Comparison of ENCODE assay signal across 2 cellular contexts in the genomic region with DNA sequence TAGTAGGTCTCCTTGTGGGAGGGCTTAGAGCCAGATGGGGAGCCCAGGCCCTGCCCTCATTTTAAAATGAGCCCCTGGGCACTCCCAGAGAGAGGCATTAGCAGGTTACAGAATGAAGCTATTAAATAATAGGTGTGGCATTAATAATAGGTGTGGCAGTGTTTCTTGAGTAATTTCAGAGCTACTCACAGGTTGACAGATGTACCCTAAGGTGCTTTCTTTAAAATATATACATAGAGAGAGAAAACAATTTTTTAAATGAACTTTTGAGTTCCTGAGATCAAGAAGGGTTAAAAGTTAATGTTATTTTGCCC.
TF ChIP-seq lines count a peak whose summit lies in the region.

No MANE protein-coding gene starts in this region.

TF ChIP-seq in HEK293, 187 proteins besides CTCF, POLR2A, EP300 and RAD21 (continued from another document and continues in another):
- TF ChIP-seq, protein P1, sequence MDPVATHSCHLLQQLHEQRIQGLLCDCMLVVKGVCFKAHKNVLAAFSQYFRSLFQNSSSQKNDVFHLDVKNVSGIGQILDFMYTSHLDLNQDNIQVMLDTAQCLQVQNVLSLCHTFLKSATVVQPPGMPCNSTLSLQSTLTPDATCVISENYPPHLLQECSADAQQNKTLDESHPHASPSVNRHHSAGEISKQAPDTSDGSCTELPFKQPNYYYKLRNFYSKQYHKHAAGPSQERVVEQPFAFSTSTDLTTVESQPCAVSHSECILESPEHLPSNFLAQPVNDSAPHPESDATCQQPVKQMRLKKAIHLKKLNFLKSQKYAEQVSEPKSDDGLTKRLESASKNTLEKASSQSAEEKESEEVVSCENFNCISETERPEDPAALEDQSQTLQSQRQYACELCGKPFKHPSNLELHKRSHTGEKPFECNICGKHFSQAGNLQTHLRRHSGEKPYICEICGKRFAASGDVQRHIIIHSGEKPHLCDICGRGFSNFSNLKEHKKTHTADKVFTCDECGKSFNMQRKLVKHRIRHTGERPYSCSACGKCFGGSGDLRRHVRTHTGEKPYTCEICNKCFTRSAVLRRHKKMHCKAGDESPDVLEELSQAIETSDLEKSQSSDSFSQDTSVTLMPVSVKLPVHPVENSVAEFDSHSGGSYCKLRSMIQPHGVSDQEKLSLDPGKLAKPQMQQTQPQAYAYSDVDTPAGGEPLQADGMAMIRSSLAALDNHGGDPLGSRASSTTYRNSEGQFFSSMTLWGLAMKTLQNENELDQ (tag by site-specific recombination; IDR thresholded peaks at IDR 0.05; ENCODE audit: low read depth), result no peak
- no peak for TF ChIP-seq ZNF302 (tag by site-specific recombination; IDR thresholded peaks at IDR 0.05; ENCODE audit: low read depth)
- TF ChIP-seq, protein P2, sequence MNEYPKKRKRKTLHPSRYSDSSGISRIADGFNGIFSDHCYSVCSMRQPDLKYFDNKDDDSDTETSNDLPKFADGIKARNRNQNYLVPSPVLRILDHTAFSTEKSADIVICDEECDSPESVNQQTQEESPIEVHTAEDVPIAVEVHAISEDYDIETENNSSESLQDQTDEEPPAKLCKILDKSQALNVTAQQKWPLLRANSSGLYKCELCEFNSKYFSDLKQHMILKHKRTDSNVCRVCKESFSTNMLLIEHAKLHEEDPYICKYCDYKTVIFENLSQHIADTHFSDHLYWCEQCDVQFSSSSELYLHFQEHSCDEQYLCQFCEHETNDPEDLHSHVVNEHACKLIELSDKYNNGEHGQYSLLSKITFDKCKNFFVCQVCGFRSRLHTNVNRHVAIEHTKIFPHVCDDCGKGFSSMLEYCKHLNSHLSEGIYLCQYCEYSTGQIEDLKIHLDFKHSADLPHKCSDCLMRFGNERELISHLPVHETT (tag by site-specific recombination; IDR thresholded peaks at IDR 0.05), result no peak
- no peak for TF ChIP-seq MZF1 (tag by site-specific recombination; IDR thresholded peaks at IDR 0.05; ENCODE audit: borderline replicate concordance)
- TF ChIP-seq, protein P3, sequence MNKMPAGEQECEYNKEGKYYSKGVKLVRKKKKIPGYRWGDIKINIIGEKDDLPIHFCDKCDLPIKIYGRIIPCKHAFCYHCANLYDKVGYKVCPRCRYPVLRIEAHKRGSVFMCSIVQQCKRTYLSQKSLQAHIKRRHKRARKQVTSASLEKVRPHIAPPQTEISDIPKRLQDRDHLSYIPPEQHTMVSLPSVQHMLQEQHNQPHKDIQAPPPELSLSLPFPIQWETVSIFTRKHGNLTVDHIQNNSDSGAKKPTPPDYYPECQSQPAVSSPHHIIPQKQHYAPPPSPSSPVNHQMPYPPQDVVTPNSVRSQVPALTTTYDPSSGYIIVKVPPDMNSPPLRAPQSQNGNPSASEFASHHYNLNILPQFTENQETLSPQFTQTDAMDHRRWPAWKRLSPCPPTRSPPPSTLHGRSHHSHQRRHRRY (tag by site-specific recombination; IDR thresholded peaks at IDR 0.05), result no peak
- TF ChIP-seq SP2 (tag by site-specific recombination; IDR thresholded peaks at IDR 0.05), result peak; percentile 44; the same call in 1 of the 2 replicates
- TF ChIP-seq GLIS2 (tag by site-specific recombination; IDR thresholded peaks at IDR 0.05), result peak; percentile 27; the same call in 1 of the 2 replicates
- TF ChIP-seq ZNF596 (tag by site-specific recombination; IDR thresholded peaks at IDR 0.05), result no peak
- peak; percentile 31 for TF ChIP-seq ZBTB8A (tag by site-specific recombination; IDR thresholded peaks at IDR 0.05)
- no peak for TF ChIP-seq HOXA7 (CRISPR knock-in tag; IDR thresholded peaks at IDR 0.05; ENCODE audit: borderline replicate concordance)
- TF ChIP-seq, protein P4, sequence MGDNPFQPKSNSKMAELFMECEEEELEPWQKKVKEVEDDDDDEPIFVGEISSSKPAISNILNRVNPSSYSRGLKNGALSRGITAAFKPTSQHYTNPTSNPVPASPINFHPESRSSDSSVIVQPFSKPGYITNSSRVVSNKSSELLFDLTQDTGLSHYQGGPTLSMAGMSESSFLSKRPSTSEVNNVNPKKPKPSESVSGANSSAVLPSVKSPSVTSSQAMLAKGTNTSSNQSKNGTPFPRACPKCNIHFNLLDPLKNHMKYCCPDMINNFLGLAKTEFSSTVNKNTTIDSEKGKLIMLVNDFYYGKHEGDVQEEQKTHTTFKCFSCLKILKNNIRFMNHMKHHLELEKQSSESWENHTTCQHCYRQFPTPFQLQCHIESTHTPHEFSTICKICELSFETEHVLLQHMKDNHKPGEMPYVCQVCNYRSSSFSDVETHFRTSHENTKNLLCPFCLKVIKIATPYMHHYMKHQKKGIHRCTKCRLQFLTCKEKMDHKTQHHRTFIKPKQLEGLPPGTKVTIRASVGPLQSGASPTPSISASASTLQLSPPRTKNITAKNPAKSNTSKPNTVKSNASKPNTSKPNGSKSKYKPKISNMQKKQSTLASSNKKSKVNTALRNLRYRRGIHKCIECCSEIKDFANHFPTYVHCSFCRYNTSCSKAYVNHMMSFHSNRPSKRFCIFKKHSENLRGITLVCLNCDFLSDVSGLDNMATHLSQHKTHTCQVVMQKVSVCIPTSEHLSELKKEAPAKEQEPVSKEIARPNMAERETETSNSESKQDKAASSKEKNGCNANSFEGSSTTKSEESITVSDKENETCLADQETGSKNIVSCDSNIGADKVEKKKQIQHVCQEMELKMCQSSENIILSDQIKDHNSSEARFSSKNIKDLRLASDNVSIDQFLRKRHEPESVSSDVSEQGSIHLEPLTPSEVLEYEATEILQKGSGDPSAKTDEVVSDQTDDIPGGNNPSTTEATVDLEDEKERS (tag by site-specific recombination; IDR thresholded peaks at IDR 0.05), result no peak
- TF ChIP-seq ZNF184 (tag by site-specific recombination; IDR thresholded peaks at IDR 0.05), result no peak
- TF ChIP-seq, protein P5, sequence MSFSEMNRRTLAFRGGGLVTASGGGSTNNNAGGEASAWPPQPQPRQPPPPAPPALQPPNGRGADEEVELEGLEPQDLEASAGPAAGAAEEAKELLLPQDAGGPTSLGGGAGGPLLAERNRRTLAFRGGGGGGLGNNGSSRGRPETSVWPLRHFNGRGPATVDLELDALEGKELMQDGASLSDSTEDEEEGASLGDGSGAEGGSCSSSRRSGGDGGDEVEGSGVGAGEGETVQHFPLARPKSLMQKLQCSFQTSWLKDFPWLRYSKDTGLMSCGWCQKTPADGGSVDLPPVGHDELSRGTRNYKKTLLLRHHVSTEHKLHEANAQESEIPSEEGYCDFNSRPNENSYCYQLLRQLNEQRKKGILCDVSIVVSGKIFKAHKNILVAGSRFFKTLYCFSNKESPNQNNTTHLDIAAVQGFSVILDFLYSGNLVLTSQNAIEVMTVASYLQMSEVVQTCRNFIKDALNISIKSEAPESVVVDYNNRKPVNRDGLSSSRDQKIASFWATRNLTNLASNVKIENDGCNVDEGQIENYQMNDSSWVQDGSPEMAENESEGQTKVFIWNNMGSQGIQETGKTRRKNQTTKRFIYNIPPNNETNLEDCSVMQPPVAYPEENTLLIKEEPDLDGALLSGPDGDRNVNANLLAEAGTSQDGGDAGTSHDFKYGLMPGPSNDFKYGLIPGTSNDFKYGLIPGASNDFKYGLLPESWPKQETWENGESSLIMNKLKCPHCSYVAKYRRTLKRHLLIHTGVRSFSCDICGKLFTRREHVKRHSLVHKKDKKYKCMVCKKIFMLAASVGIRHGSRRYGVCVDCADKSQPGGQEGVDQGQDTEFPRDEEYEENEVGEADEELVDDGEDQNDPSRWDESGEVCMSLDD (tag by site-specific recombination; IDR thresholded peaks at IDR 0.05), result no peak
- no peak for TF ChIP-seq BCL11B (tag by site-specific recombination; IDR thresholded peaks at IDR 0.05; ENCODE audit: low read depth)

TF ChIP-seq in K562, 482 proteins besides CTCF, POLR2A, EP300 and RAD21 (continued from another document):
- TF ChIP-seq, protein P6, sequence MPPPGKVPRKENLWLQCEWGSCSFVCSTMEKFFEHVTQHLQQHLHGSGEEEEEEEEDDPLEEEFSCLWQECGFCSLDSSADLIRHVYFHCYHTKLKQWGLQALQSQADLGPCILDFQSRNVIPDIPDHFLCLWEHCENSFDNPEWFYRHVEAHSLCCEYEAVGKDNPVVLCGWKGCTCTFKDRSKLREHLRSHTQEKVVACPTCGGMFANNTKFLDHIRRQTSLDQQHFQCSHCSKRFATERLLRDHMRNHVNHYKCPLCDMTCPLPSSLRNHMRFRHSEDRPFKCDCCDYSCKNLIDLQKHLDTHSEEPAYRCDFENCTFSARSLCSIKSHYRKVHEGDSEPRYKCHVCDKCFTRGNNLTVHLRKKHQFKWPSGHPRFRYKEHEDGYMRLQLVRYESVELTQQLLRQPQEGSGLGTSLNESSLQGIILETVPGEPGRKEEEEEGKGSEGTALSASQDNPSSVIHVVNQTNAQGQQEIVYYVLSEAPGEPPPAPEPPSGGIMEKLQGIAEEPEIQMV (tag; conservative IDR thresholded peaks at IDR 0.05; ENCODE audit: low read depth), result no peak
- no peak for TF ChIP-seq NR2C1 (IDR thresholded peaks at IDR 0.05)
- no peak for TF ChIP-seq NR2C1 (tag; IDR thresholded peaks at IDR 0.05)
- no peak for TF ChIP-seq WHSC1 (IDR thresholded peaks at IDR 0.05; ENCODE audit: low read length)
- TF ChIP-seq SRF (CRISPR knock-in tag; IDR thresholded peaks at IDR 0.05), result 0 out of 4 replicates have a peak, but pooled peaks of 1 of the 2 experiments have one; percentile 8
